In the genomic region with DNA sequence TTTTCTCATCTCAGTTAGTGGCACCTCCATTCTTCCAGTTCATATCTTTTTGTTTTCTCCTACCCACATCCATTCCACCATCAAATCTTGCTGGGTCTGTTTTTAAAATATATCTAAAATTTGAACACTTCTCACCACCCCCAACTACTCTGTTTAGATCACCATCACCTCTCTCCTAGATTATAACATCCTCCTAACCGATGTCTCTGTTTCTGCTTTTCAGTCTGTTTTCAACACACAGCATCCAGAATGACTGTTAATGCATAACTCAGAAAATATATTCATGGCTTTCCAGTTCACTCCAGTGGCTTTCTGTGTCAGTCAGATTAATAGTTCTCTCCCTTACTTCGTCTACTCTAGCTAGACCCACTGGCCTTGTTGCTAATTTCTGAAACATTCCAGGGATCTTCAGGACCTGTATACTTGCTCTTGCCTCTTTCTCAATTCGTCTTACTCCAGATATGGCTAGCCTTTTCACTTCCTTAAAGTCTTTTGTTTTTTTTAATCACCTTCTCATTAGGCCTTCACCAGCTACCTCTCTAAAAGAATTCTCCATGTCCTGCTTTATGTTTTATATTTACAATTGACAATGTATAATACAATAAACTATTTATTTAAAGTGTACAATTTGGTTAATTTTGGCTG, we compare ENCODE assay signal across 24 cellular contexts.
DNase-seq lines count a peak whose midpoint lies in the region; ATAC-seq, FAIRE-seq and TF ChIP-seq lines count a peak whose summit lies in the region.
"Had no signal": no experiment of that assay in that cellular context is flagged by ENCODE, and none has a peak within 500 bp of the region (broad histone marks: within the 10 kb centered on the region; RNA-seq: fewer than 3 reads in every experiment).

No MANE protein-coding gene starts in this region.

- peaks cover 13% of the 10 kb centered on the region for H3K36me3 Mint-ChIP-seq in T-helper 17 cell (ENCODE audit: low read depth)
- H3K36me3 Mint-ChIP-seq in nephron (ENCODE audit: low read depth): no peaks in the 10 kb centered on the region
- H3K36me3 Mint-ChIP-seq in activated naive CD4-positive, alpha-beta T cell treated with anti-CD3 and anti-CD28 coated beads, Interleukin-2, amount 50 U/mL, for 72 hours: no peaks in the 10 kb centered on the region
- H3K36me3 Mint-ChIP-seq: natural killer cell, WTC11 had no signal

- H3K4me1 Mint-ChIP-seq in T-helper 17 cell (peaks cover 16% of the 10 kb centered on the region), nephron (peaks cover 36% of the 10 kb centered on the region)

- H3K4me3 ChIP-seq in HL-60 (replicated peaks; ENCODE audit: insufficient read depth, low read length) (no peak overlapping the region), stomach (no peak overlapping the region), lower leg skin (ENCODE audit: low read depth, poor library complexity, severe bottlenecking) (no peak overlapping the region)
- H3K4me3 ChIP-seq: cardiac muscle cell, ovary, right lobe of liver, SK-N-MC, upper lobe of left lung had no signal

- no peaks in the 10 kb centered on the region for H3K36me3 ChIP-seq in stomach
- H3K36me3 ChIP-seq: cardiac muscle cell, ovary, right lobe of liver, upper lobe of left lung had no signal

- WGBS in stomach, 5 donors: 52 to 81% (median 72%) methylated on average over 3 of the region's 3 CpGs
- 84 to 89% methylated on average over 3 of the region's 3 CpGs for WGBS in lower leg skin, 2 donors

- no peak for ATAC-seq in T-helper 17 cell
- no peak for ATAC-seq in activated naive CD4-positive, alpha-beta T cell treated with anti-CD3 and anti-CD28 coated beads, Interleukin-2, amount 50 U/mL, for 72 hours
- ATAC-seq: left cardiac atrium, natural killer cell, right lobe of liver, WTC11 had no signal

- TF ChIP-seq EP300 in stomach (IDR thresholded peaks at IDR 0.05): no peak

- H3K4me3 Mint-ChIP-seq in T-helper 17 cell: no peak overlapping the region
- H3K4me3 Mint-ChIP-seq in nephron: no peak overlapping the region
- H3K4me3 Mint-ChIP-seq: natural killer cell, WTC11 had no signal

- H3K27me3 ChIP-seq in HL-60 (ENCODE audit: insufficient read depth, poor library complexity, severe bottlenecking): no peaks in the 10 kb centered on the region
- no peaks in the 10 kb centered on the region for H3K27me3 ChIP-seq in stomach
- H3K27me3 ChIP-seq: cardiac muscle cell, ovary, right lobe of liver, upper lobe of left lung had no signal

- intact Hi-C loops in stomach (cut with DNase I; ENCODE audit: low total_unique reads) (no loop called here), lower leg skin (cut with DNase I; ENCODE audit: low total_unique reads) (no loop called here)

- no peaks in the 10 kb centered on the region for H3K27me3 Mint-ChIP-seq in T-helper 17 cell
- no peaks in the 10 kb centered on the region for H3K27me3 Mint-ChIP-seq in nephron (ENCODE audit: low read depth)

- no peaks in the 10 kb centered on the region for H3K9me3 ChIP-seq in T-helper 17 cell (ENCODE audit: control insufficient read depth, low read length, poor library complexity, severe bottlenecking)
- no peaks in the 10 kb centered on the region for H3K9me3 ChIP-seq in stomach
- H3K9me3 ChIP-seq: ovary, right lobe of liver, upper lobe of left lung had no signal

- H3K27ac ChIP-seq in HL-60 (replicated peaks) (peak overlapping the region; percentile 46), stomach (no peak overlapping the region)
- H3K27ac ChIP-seq: cardiac muscle cell, ovary, right lobe of liver, SK-N-MC had no signal

- no peak for TF ChIP-seq POLR2A in GM12891 (IDR thresholded peaks at IDR 0.05; ENCODE audit: low read depth, low read length)
- TF ChIP-seq POLR2A in stomach (IDR thresholded peaks at IDR 0.05): no peak
- TF ChIP-seq POLR2A in lower leg skin (IDR thresholded peaks at IDR 0.05): no peak

- H3K27ac Mint-ChIP-seq in T-helper 17 cell (peak overlapping the region; percentile 37), nephron (peak overlapping the region; percentile 2 to 73 (median 12))
- H3K27ac Mint-ChIP-seq in activated naive CD4-positive, alpha-beta T cell treated with anti-CD3 and anti-CD28 coated beads, Interleukin-2, amount 50 U/mL, for 72 hours: no peak overlapping the region
- H3K27ac Mint-ChIP-seq: natural killer cell had no signal

- peak; percentile 45 for FAIRE-seq in GM12891 (lab: Jason Lieb, UNC)
- FAIRE-seq: endometrium, G401.6 had no signal

- no peaks in the 10 kb centered on the region for H3K9me3 Mint-ChIP-seq in nephron
- no peaks in the 10 kb centered on the region for H3K9me3 Mint-ChIP-seq in activated naive CD4-positive, alpha-beta T cell treated with anti-CD3 and anti-CD28 coated beads, Interleukin-2, amount 50 U/mL, for 72 hours
- H3K9me3 Mint-ChIP-seq: natural killer cell, WTC11 had no signal

- DNase-seq in GM12891 (ENCODE audit: insufficient read length, low spot score): no peak
- DNase-seq in HL-60 (ENCODE audit: low read depth in 1 of 2, low spot score in 1 of 2): peak in 1 of 2 experiments; percentile 12
- no peak for DNase-seq in T-helper 17 cell
- DNase-seq in stomach: no peak
- no peak for DNase-seq in activated naive CD4-positive, alpha-beta T cell treated with anti-CD3 and anti-CD28 coated beads, Interleukin-2, amount 50 U/mL, for 72 hours (ENCODE audit: low spot score in 2 of 2)
- no peak for DNase-seq in lower leg skin (ENCODE audit: low spot score in 2 of 2)
- no peak for DNase-seq in NCI-H146 (lab: John Stamatoyannopoulos, UW)
- DNase-seq: activated CD4-positive, alpha-beta T cell treated with anti-CD3 and anti-CD28 coated beads, Interleukin-2, amount 50 U/mL, for 4 hours; C1 segment of cervical spinal cord; DMS153; left cardiac atrium; natural killer cell; NCI-H1092; NCI-H2029 treated with DMSO at 0.1 percent for 48 hours; NCI-H82; ovary; right lobe of liver; upper lobe of left lung had no signal

- TF ChIP-seq CTCF in HL-60 (IDR thresholded peaks at IDR 0.05; ENCODE audit: insufficient read depth, low read length) (no peak), nephron (IDR thresholded peaks at IDR 0.05; ENCODE audit: unreplicated experiment in 3 of 3) (no peak), stomach (IDR thresholded peaks at IDR 0.05) (no peak), lower leg skin (IDR thresholded peaks at IDR 0.05) (no peak)

- peaks cover 0 to 39% (median 29%) of the 10 kb centered on the region in 4 donors for H3K4me1 ChIP-seq in stomach

TF ChIP-seq in GM12891, 5 proteins besides CTCF, POLR2A, EP300 and RAD21:
- TF ChIP-seq PAX5 (IDR thresholded peaks at IDR 0.05; ENCODE audit: insufficient read depth, low read length, severe bottlenecking) (no peak), SPI1 (IDR thresholded peaks at IDR 0.05; ENCODE audit: low read depth, low read length) (peak; percentile 84)

Comparison
In these comparisons a context has a peak if more than half of its experiments do, and no peak if none do; other contexts are left out.
1. H3K27ac Mint-ChIP-seq: peak in T-helper 17 cell (single experiment) and nephron (3 of 3); none in activated naive CD4-positive, alpha-beta T cell treated with anti-CD3 and anti-CD28 coated beads, Interleukin-2, amount 50 U/mL, for 72 hours (0 of 2).